8 cellular contexts compared by ENCODE assay signal in genomic region chr9:34637356-34638137, GRCh38.
DNase-seq lines count a peak whose midpoint lies in the region; ATAC-seq and TF ChIP-seq lines count a peak whose summit lies in the region.

Gene SIGMAR1 (minus strand): TSS chr9:34637787. CDS start chr9:34637697, 90 bp downstream.

- peak; percentile 89 for ATAC-seq in GM19035 (IDR thresholded peaks at IDR 0.05; ENCODE audit: unreplicated experiment)
- peak; percentile 67 for ATAC-seq in HG03378 (IDR thresholded peaks at IDR 0.05; ENCODE audit: unreplicated experiment)

- peak; percentile 84 for DNase-seq in AG09319 (ENCODE audit: extremely low read depth, low read depth)
- peak; percentile 83 for DNase-seq in NCI-H446 treated with DMSO at 0.1 percent for 48 hours (lab: John Stamatoyannopoulos, UW)
- peak; percentile 96 for DNase-seq in activated CD4-positive, CD25-positive, alpha-beta regulatory T cell treated with anti-CD3 and anti-CD28 coated beads, Interleukin-2, amount 50 U/mL, for 72 hours
- peak; percentile 94 for DNase-seq in cerebellar cortex (ENCODE audit: low spot score)
- DNase-seq in islet precursor cell = peak; percentile 96
- DNase-seq in stimulated activated CD4-positive, alpha-beta T cell treated with anti-CD3 and anti-CD28 coated beads, Interleukin-12 subunit alpha, Interleukin-12 subunit beta, amount 100 ng/mL, for 4 hours = peak; percentile 93

- TF ChIP-seq CTCF in AG09319 (IDR thresholded peaks at IDR 0.05; ENCODE audit: low read depth, low read length) = no peak

Comparison
In these comparisons a context has a peak if more than half of its experiments do, and no peak if none do; other contexts are left out.
1. Peak in every context shown above with its lines: DNase-seq and ATAC-seq.